1 cellular context compared by ENCODE assay signal in the genomic region with DNA sequence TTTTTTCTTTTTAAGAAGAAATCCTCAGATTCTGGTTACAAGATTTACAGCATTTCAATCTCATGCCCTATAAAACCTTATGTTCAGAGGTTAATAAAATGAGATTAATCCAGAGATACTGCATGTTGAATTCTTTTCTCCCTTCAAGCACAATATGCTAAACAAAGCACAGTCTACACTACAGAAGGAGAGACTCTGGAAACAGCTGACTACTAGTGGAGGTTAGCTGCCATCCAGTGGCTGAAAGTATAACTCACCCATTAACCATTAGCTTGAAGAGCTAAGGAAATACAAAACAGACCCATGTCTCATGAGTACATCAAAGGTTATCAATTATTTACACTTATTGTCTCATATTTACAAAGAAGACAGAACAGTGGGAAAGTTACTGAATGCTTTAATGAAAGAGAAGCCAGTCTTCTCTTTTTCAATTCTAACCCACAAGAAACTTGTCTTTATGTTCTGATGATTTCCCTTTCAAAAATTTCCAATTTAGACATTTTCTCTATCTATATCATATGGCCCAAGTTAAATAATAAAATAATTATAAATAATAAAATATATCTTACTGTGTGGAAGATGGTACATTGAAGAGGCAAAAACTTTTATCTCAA.
TF ChIP-seq lines count a peak whose summit lies in the region.

No MANE protein-coding gene starts in this region.

TF ChIP-seq in HepG2, 621 proteins besides CTCF, POLR2A, EP300 and RAD21 (continued from another document):
- TF ChIP-seq HIC2 (CRISPR knock-in tag; IDR thresholded peaks at IDR 0.05; ENCODE audit: low read depth): no peak
- TF ChIP-seq DDIT3 (CRISPR knock-in tag; IDR thresholded peaks at IDR 0.05): no peak
- no peak for TF ChIP-seq MAZ (IDR thresholded peaks at IDR 0.05; ENCODE audit: borderline replicate concordance, low read depth, low read length)
- TF ChIP-seq MAZ (CRISPR knock-in tag; IDR thresholded peaks at IDR 0.05; ENCODE audit: low read depth): no peak
- TF ChIP-seq SIX1 (CRISPR knock-in tag; IDR thresholded peaks at IDR 0.05; ENCODE audit: borderline replicate concordance): no peak
- TF ChIP-seq TFAP4 (IDR thresholded peaks at IDR 0.05; ENCODE audit: borderline replicate concordance, low read depth): peak; percentile 72; the same call in 1 of the 2 replicates
- TF ChIP-seq SMC3 (IDR thresholded peaks at IDR 0.05; ENCODE audit: low read length): peak; percentile 52; the same call in 1 of the 2 replicates
- no peak for TF ChIP-seq DR1 (CRISPR knock-in tag; IDR thresholded peaks at IDR 0.05)
- no peak for TF ChIP-seq ZBTB43 (CRISPR knock-in tag; conservative IDR thresholded peaks at IDR 0.05)
- TF ChIP-seq ZNF17 (CRISPR knock-in tag; IDR thresholded peaks at IDR 0.05): no peak
- no peak for TF ChIP-seq ETV5 (CRISPR knock-in tag; IDR thresholded peaks at IDR 0.05; ENCODE audit: borderline replicate concordance)
- no peak for TF ChIP-seq KLF15 (CRISPR knock-in tag; IDR thresholded peaks at IDR 0.05; ENCODE audit: borderline replicate concordance)
- no peak for TF ChIP-seq RAD51 (IDR thresholded peaks at IDR 0.05; ENCODE audit: borderline replicate concordance)
- peak; percentile 77 for TF ChIP-seq ZNF652 (CRISPR knock-in tag; IDR thresholded peaks at IDR 0.05; ENCODE audit: borderline replicate concordance, low read depth)
- TF ChIP-seq ZNF30 (CRISPR knock-in tag; IDR thresholded peaks at IDR 0.05): no peak
- no peak for TF ChIP-seq ZFP1 (CRISPR knock-in tag; IDR thresholded peaks at IDR 0.05)
- TF ChIP-seq ZNF460 (CRISPR knock-in tag; IDR thresholded peaks at IDR 0.05; ENCODE audit: borderline replicate concordance): no peak
- no peak for TF ChIP-seq SIN3B (IDR thresholded peaks at IDR 0.05; ENCODE audit: low read length)
- no peak for TF ChIP-seq MIER3 (CRISPR knock-in tag; IDR thresholded peaks at IDR 0.05; ENCODE audit: borderline replicate concordance)
- no peak for TF ChIP-seq ZNF362 (CRISPR knock-in tag; IDR thresholded peaks at IDR 0.05; ENCODE audit: borderline replicate concordance)
- 0 out of 4 replicates have a peak, but pooled peaks of 1 of the 2 experiments have one; percentile 11 for TF ChIP-seq MAFK (conservative IDR thresholded peaks at IDR 0.05 in 1 of 2, IDR thresholded peaks at IDR 0.05 in 1 of 2; ENCODE audit: low read length in 2 of 2)
- TF ChIP-seq ZNF878 (CRISPR knock-in tag; IDR thresholded peaks at IDR 0.05): no peak
- TF ChIP-seq HNRNPH1 (optimal IDR thresholded peaks at IDR 0.05; ENCODE audit: low read depth, low read length): no peak
- TF ChIP-seq ZNF562 (CRISPR knock-in tag; IDR thresholded peaks at IDR 0.05; ENCODE audit: borderline replicate concordance): no peak
- TF ChIP-seq CAMTA2 (CRISPR knock-in tag; IDR thresholded peaks at IDR 0.05; ENCODE audit: borderline replicate concordance): no peak
- TF ChIP-seq ZBTB2 (CRISPR knock-in tag; IDR thresholded peaks at IDR 0.05; ENCODE audit: low read depth): no peak
TF ChIP-seq in HepG2: peak in this region for 8.
